In the genomic region with DNA sequence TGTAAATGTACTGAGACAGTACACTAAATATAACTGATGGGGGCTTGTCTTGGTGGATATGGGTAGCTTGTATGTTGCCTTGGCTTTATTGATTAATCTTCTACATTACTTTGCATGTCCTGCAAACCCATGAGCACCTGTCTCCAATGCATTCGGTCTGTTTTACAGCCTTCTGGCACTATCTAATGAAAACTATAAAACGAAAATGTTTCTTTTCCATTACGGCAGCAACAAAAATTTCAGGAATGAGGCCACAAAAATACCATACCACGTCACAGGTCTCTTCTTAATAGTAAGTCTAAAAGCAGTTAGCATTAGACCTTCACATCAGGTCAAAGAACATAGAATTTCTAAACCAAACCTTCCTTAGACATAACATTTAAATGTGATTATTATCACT, we compare ENCODE assay signal across 17 cellular contexts. TPM values are rescaled to one million over a fixed set of nuclear protein-coding genes. Genes with fewer than 3 reads are reported as not detected.
"Had no signal": no experiment of that assay in that cellular context is flagged by ENCODE, and none has a peak within 500 bp of the region (broad histone marks: within the 10 kb centered on the region; RNA-seq: fewer than 3 reads in every experiment).

No MANE protein-coding gene starts in this region.

- H3K27ac Mint-ChIP-seq: activated naive CD8-positive, alpha-beta T cell treated with anti-CD3 and anti-CD28 coated beads, Interleukin-2, amount 10 ng/mL, durations not matched to agents 7 days and 5 days; neural progenitor cell had no signal

- H3K36me3 Mint-ChIP-seq: activated naive CD8-positive, alpha-beta T cell treated with anti-CD3 and anti-CD28 coated beads, Interleukin-2, amount 10 ng/mL, durations not matched to agents 7 days and 5 days; neural progenitor cell had no signal

- H3K4me3 Mint-ChIP-seq: activated naive CD8-positive, alpha-beta T cell treated with anti-CD3 and anti-CD28 coated beads, Interleukin-2, amount 10 ng/mL, durations not matched to agents 7 days and 5 days; neural progenitor cell had no signal

- DNase-seq: activated CD4-positive, alpha-beta T cell treated with anti-CD3 and anti-CD28 coated beads, Interleukin-2, amount 50 U/mL, for 4 hours; activated CD4-positive, CD25-positive, alpha-beta regulatory T cell treated with anti-CD3 and anti-CD28 coated beads, Interleukin-2, amount 50 U/mL, for 72 hours; activated naive CD4-positive, alpha-beta T cell; activated naive CD8-positive, alpha-beta T cell treated with anti-CD3 and anti-CD28 coated beads, Interleukin-2, amount 10 ng/mL, durations not matched to agents 7 days and 5 days; activated T-cell treated with anti-CD3 and anti-CD28 coated beads for 4 hours; anterior cingulate cortex; cerebellar nuclear complex; dorsolateral prefrontal cortex; hypothalamus; ovary; stimulated activated CD4-positive, alpha-beta T cell treated with anti-CD3 and anti-CD28 coated beads, Interleukin-12 subunit alpha, Interleukin-12 subunit beta, amount 100 ng/mL, for 4 hours; stimulated activated CD4-positive, alpha-beta T cell treated with anti-CD3 and anti-CD28 coated beads, Interleukin-2, amount 100 ng/mL, for 24 hours had no signal

- H3K4me3 ChIP-seq: breast epithelium, dorsolateral prefrontal cortex, neural progenitor cell, ovary had no signal

- H3K9me3 Mint-ChIP-seq: activated naive CD8-positive, alpha-beta T cell treated with anti-CD3 and anti-CD28 coated beads, Interleukin-2, amount 10 ng/mL, durations not matched to agents 7 days and 5 days; neural progenitor cell had no signal

- H3K4me1 Mint-ChIP-seq: activated naive CD8-positive, alpha-beta T cell treated with anti-CD3 and anti-CD28 coated beads, Interleukin-2, amount 10 ng/mL, durations not matched to agents 7 days and 5 days had no signal

- ATAC-seq: esophagus mucosa, sciatic nerve had no signal

RNA-seq across cellular contexts. Expression of a gene that starts 49.8 kb away (rescaled TPM):
- total RNA-seq: activated naive CD8-positive, alpha-beta T cell treated with anti-CD3 and anti-CD28 coated beads, Interleukin-2, amount 10 ng/mL, durations not matched to agents 7 days and 5 days; T-helper 1 cell treated with Interleukin-12 subunit alpha and Interleukin-12 subunit beta and Interleukin-4 antibody, amounts not matched to agents 30 ng/mL and 1 ng/mL, for 36 hours had no signal
